In the genomic region with DNA sequence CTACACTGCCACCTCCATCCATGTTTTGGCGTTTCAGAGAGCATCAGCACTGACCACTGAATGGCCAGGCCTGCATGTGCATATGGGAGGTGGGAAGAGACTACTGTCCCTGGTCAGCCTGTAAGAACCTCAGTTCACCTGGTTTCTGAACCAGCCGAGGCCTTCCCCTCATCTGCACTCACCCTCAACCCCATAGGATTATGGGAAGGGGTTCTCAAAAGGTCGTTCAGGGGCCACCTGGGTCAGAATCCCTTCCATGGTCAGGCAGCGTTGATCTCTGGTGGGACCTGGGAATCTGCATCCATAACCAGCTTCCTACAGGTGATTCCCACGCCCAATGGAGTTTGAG, we compare ENCODE assay signal across 18 cellular contexts. TPM values are rescaled to one million over a fixed set of nuclear protein-coding genes. Genes with fewer than 3 reads are reported as not detected.
A peak's percentile ranks its signal among the peaks of the same experiment; 100 is the strongest.
DNase-seq lines count a peak whose midpoint lies in the region; ATAC-seq and TF ChIP-seq lines count a peak whose summit lies in the region.
"Had no signal": no experiment of that assay in that cellular context is flagged by ENCODE, and none has a peak within 500 bp of the region (broad histone marks: within the 10 kb centered on the region; RNA-seq: fewer than 3 reads in every experiment).

No MANE protein-coding gene starts in this region.

- no peak for ATAC-seq in activated CD4-positive, alpha-beta T cell treated with anti-CD3 and anti-CD28 coated beads for 36 hours
- ATAC-seq in HG02759 (IDR thresholded peaks at IDR 0.05; ENCODE audit: unreplicated experiment) (peak; percentile 6), GM19467 (IDR thresholded peaks at IDR 0.05; ENCODE audit: unreplicated experiment) (no peak), T-cell (replicated peaks in 1 of 4) (no peak)
- ATAC-seq in activated naive CD8-positive, alpha-beta T cell treated with anti-CD3 and anti-CD28 coated beads, Interleukin-2, amount 50 U/mL, for 24 hours = no peak
- ATAC-seq: WTC11 had no signal

- H3K36me3 Mint-ChIP-seq in activated CD4-positive, alpha-beta T cell treated with anti-CD3 and anti-CD28 coated beads for 36 hours (ENCODE audit: low read depth) = peaks cover 12% of the 10 kb centered on the region
- H3K36me3 Mint-ChIP-seq in activated naive CD8-positive, alpha-beta T cell treated with anti-CD3 and anti-CD28 coated beads, Interleukin-2, amount 50 U/mL, for 24 hours (ENCODE audit: low read depth) = no peaks in the 10 kb centered on the region
- peaks cover 11% of the 10 kb centered on the region for H3K36me3 Mint-ChIP-seq in T-cell
- H3K36me3 Mint-ChIP-seq: WTC11 had no signal

- TF ChIP-seq CTCF in spleen (IDR thresholded peaks at IDR 0.05 in 8 of 11, conservative IDR thresholded peaks at IDR 0.05 in 3 of 11) = no peak

- H3K4me1 Mint-ChIP-seq in activated CD4-positive, alpha-beta T cell treated with anti-CD3 and anti-CD28 coated beads for 36 hours = peaks cover 62% of the 10 kb centered on the region
- H3K4me1 Mint-ChIP-seq in activated naive CD8-positive, alpha-beta T cell treated with anti-CD3 and anti-CD28 coated beads, Interleukin-2, amount 50 U/mL, for 24 hours = peaks cover 57% of the 10 kb centered on the region
- H3K4me1 Mint-ChIP-seq in T-cell = peaks cover 69 to 76% (median 73%) of the 10 kb centered on the region in 3 donors

- H3K4me3 ChIP-seq in spleen = no peak overlapping the region
- H3K4me3 ChIP-seq: PC-9, skin epidermis had no signal

- intact Hi-C loops in activated CD4-positive, alpha-beta T cell treated with anti-CD3 and anti-CD28 coated beads for 36 hours (cut with DNase I, micrococcal nuclease) = no loop called here
- intact Hi-C loops in spleen (cut with DNase I; ENCODE audit: low total_unique reads) = no loop called here

- H3K27me3 Mint-ChIP-seq in activated CD4-positive, alpha-beta T cell treated with anti-CD3 and anti-CD28 coated beads for 36 hours = no peaks in the 10 kb centered on the region
- no peaks in the 10 kb centered on the region for H3K27me3 Mint-ChIP-seq in activated naive CD8-positive, alpha-beta T cell treated with anti-CD3 and anti-CD28 coated beads, Interleukin-2, amount 50 U/mL, for 24 hours
- H3K27me3 Mint-ChIP-seq in T-cell = no peaks in the 10 kb centered on the region

- POLR2A ChIA-PET in activated CD4-positive, alpha-beta T cell treated with anti-CD3 and anti-CD28 coated beads for 36 hours (lab: Charles Lee) = no interaction called here
- POLR2A ChIA-PET in T-cell (lab: Charles Lee) = no interaction called here

- peaks cover 0 to 6% (median 0%) of the 10 kb centered on the region in 6 donors for H3K36me3 ChIP-seq in spleen

- H3K27ac ChIP-seq in spleen = peak overlapping the region in 2 of 8 donors; percentile 1 to 3
- H3K27ac ChIP-seq: PC-9 had no signal

- CTCF ChIA-PET in activated CD4-positive, alpha-beta T cell treated with anti-CD3 and anti-CD28 coated beads for 36 hours (lab: Charles Lee) = interaction anchor here (1.4 kb wide), 1 partner anchor 13 kb away, joined by 4 read pairs; no protein-coding TSS in a partner anchor
- CTCF ChIA-PET in T-cell (lab: Charles Lee) = no interaction called here

- H3K9me3 ChIP-seq in spleen = no peaks in the 10 kb centered on the region

- H3K4me3 Mint-ChIP-seq in activated CD4-positive, alpha-beta T cell treated with anti-CD3 and anti-CD28 coated beads for 36 hours = no peak overlapping the region
- no peak overlapping the region for H3K4me3 Mint-ChIP-seq in activated naive CD8-positive, alpha-beta T cell treated with anti-CD3 and anti-CD28 coated beads, Interleukin-2, amount 50 U/mL, for 24 hours
- H3K4me3 Mint-ChIP-seq in T-cell = peak overlapping the region in 1 of 3 donors; percentile 43
- H3K4me3 Mint-ChIP-seq: neural crest cell, WTC11 had no signal

- TF ChIP-seq POLR2A in spleen (IDR thresholded peaks at IDR 0.05) = no peak

- WGBS in spleen, 5 donors = 84 to 91% (median 86%) methylated on average over 5 of the region's 5 CpGs

- DNase-seq in activated CD4-positive, alpha-beta T cell treated with anti-CD3 and anti-CD28 coated beads for 36 hours = no peak
- DNase-seq in activated CD4-positive, alpha-beta T cell treated with anti-CD3 and anti-CD28 coated beads for 1 hour = no peak
- no peak for DNase-seq in activated naive CD8-positive, alpha-beta T cell treated with anti-CD3 and anti-CD28 coated beads, Interleukin-2, amount 50 U/mL, for 24 hours
- DNase-seq in spleen = peak; percentile 66
- no peak for DNase-seq in T-cell
- DNase-seq in SIG-M5 treated with dmso at 0.1 percent for 504 hours (lab: John Stamatoyannopoulos, UW; ENCODE audit: unreplicated experiment) = no peak
- DNase-seq: cortex of kidney; KG1; NCI-H2029; NCI-H226; PC-9; SHP77 treated with DMSO at 0.1 percent for 48 hours; stimulated activated CD4-positive, alpha-beta T cell treated with anti-CD3 and anti-CD28 coated beads, Interleukin-2, amount 100 ng/mL, for 48 hours had no signal

- H3K27me3 ChIP-seq in spleen (replicated peaks in 1 of 7) = no peaks in the 10 kb centered on the region

- no peaks in the 10 kb centered on the region for H3K9me3 Mint-ChIP-seq in activated CD4-positive, alpha-beta T cell treated with anti-CD3 and anti-CD28 coated beads for 36 hours (ENCODE audit: low read depth)
- no peaks in the 10 kb centered on the region for H3K9me3 Mint-ChIP-seq in activated naive CD8-positive, alpha-beta T cell treated with anti-CD3 and anti-CD28 coated beads, Interleukin-2, amount 50 U/mL, for 24 hours
- no peaks in the 10 kb centered on the region for H3K9me3 Mint-ChIP-seq in T-cell
- H3K9me3 Mint-ChIP-seq: neural crest cell, WTC11 had no signal

- peak overlapping the region; percentile 4 for H3K27ac Mint-ChIP-seq in activated CD4-positive, alpha-beta T cell treated with anti-CD3 and anti-CD28 coated beads for 36 hours
- peak overlapping the region; percentile 8 for H3K27ac Mint-ChIP-seq in activated naive CD8-positive, alpha-beta T cell treated with anti-CD3 and anti-CD28 coated beads, Interleukin-2, amount 50 U/mL, for 24 hours
- peak overlapping the region in 1 of 2 donors; percentile 73 for H3K27ac Mint-ChIP-seq in T-cell

- peaks cover 9 to 77% (median 39%) of the 10 kb centered on the region in 6 donors for H3K4me1 ChIP-seq in spleen

RNA-seq across cellular contexts. Expression of gene TET3, which starts 36.7 kb away (rescaled TPM):
- total RNA-seq in activated CD4-positive, alpha-beta T cell treated with anti-CD3 and anti-CD28 coated beads for 36 hours = 10 to 100 TPM; 15.0 to 17.3 TPM
- total RNA-seq in spleen = 10 to 100 TPM; 18.9 to 27.6 (median 24.0) TPM
- 1 to 10 TPM; 1.6 to 3.9 (median 1.7) TPM for polyA plus RNA-seq in spleen
- total RNA-seq in T-cell = 10 to 100 TPM; 22.5 to 32.2 (median 26.8) TPM
